Comparison of ENCODE assay signal across 11 cellular contexts in the genomic region with DNA sequence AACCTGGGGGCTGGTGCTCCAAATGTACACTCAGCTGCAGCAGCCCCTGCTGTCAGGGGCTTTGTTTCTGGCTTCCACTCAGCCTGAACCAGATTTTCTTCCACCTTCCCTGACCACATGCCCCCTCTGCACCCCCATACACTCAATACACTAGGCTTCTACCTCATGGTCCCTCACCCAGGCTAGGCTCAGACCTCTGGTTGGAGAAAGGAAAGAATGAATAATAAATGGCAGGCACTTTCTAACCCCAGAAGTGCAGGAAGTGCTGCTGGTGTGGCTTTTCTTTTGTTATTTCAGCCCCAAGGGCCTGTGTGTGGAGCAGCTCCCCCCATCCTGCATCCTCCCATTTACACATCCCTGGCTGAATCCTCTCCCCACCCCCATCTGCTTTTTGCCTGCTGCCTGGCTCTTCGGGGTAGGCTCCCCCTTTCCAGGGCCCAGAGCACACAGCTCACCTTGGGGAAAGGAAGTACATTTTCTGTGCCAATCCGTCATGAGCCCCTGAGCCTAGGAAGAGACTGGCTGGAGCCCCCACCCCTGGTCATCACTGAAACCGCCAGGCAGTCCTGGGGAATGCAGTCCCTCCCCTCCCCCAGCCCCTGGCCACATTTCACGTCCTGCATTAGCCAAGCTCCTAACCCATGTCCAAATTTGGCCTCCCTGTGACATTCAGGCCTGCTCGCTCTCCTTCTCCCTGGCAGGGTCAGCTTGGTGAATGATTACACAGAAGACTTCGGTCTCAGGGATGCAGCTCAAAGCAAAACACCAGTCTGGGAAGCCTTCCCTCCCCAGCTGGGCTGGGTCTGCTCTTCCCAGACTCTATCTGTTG. TPM values are rescaled to one million over a fixed set of nuclear protein-coding genes. Genes with fewer than 3 reads are reported as not detected.
DNase-seq lines count a peak whose midpoint lies in the region; ATAC-seq and TF ChIP-seq lines count a peak whose summit lies in the region.
"Had no signal": no experiment of that assay in that cellular context is flagged by ENCODE, and none has a peak within 500 bp of the region (broad histone marks: within the 10 kb centered on the region; RNA-seq: fewer than 3 reads in every experiment).

No MANE protein-coding gene starts in this region.

- H3K4me1 Mint-ChIP-seq in type B pancreatic cell (ENCODE audit: unreplicated experiment), result peaks cover 49% of the 10 kb centered on the region

- WGBS in liver, result 23% methylated on average over 6 of the region's 6 CpGs

- no peaks in the 10 kb centered on the region for H3K9me3 Mint-ChIP-seq in type B pancreatic cell
- H3K9me3 Mint-ChIP-seq in activated naive CD4-positive, alpha-beta T cell treated with anti-CD3 and anti-CD28 coated beads, Interleukin-2, amount 50 U/mL, for 72 hours, result no peaks in the 10 kb centered on the region

- no peaks in the 10 kb centered on the region for H3K27me3 ChIP-seq in liver (ENCODE audit: control insufficient read depth in 4 of 4, insufficient read depth in 4 of 4, low read length in 3 of 4)

- peak overlapping the region; percentile 52 for H3K27ac Mint-ChIP-seq in type B pancreatic cell
- no peak overlapping the region for H3K27ac Mint-ChIP-seq in activated naive CD4-positive, alpha-beta T cell treated with anti-CD3 and anti-CD28 coated beads, Interleukin-2, amount 50 U/mL, for 72 hours

- H3K27ac ChIP-seq in liver (ENCODE audit: low read depth in 1 of 2, low read length in 2 of 2), result peak overlapping the region; percentile 50 to 66

- peaks cover 41% of the 10 kb centered on the region for H3K27me3 Mint-ChIP-seq in type B pancreatic cell

- DNase-seq in SIG-M5 treated with dmso at 0.1 percent for 504 hours (lab: John Stamatoyannopoulos, UW; ENCODE audit: unreplicated experiment), result peak; percentile 25
- no peak for DNase-seq in SIG-M5 (lab: John Stamatoyannopoulos, UW)
- DNase-seq in ecto neural progenitor cell (ENCODE audit: low spot score), result peak; percentile 64
- DNase-seq in type B pancreatic cell (ENCODE audit: extremely low spot score, unreplicated experiment), result no peak
- DNase-seq in activated naive CD4-positive, alpha-beta T cell treated with anti-CD3 and anti-CD28 coated beads, Interleukin-2, amount 50 U/mL, for 72 hours (ENCODE audit: low spot score in 2 of 2), result no peak
- DNase-seq: activated CD4-positive, alpha-beta T cell treated with anti-CD3 and anti-CD28 coated beads, Interleukin-2, amount 50 U/mL, for 1 hour had no signal

- TF ChIP-seq CTCF in liver (IDR thresholded peaks at IDR 0.05; ENCODE audit: low read depth, low read length, missing input control) (no peak), type B pancreatic cell (conservative IDR thresholded peaks at IDR 0.05) (no peak)

- peaks cover 18 to 79% (median 67%) of the 10 kb centered on the region in 4 donors for H3K4me1 ChIP-seq in liver (ENCODE audit: control insufficient read depth in 4 of 4, insufficient read depth in 4 of 4, low read length in 3 of 4)

- no peak overlapping the region for H3K9ac ChIP-seq in liver (ENCODE audit: low read depth in 1 of 2, low read length in 2 of 2)

- ATAC-seq in GM18502 (IDR thresholded peaks at IDR 0.05; ENCODE audit: poor library complexity, unreplicated experiment), result no peak
- ATAC-seq in activated naive CD4-positive, alpha-beta T cell treated with anti-CD3 and anti-CD28 coated beads, Interleukin-2, amount 50 U/mL, for 72 hours, result no peak
- no peak for ATAC-seq in HG02678 (IDR thresholded peaks at IDR 0.05; ENCODE audit: unreplicated experiment)

- no peaks in the 10 kb centered on the region for H3K36me3 Mint-ChIP-seq in type B pancreatic cell
- H3K36me3 Mint-ChIP-seq in activated naive CD4-positive, alpha-beta T cell treated with anti-CD3 and anti-CD28 coated beads, Interleukin-2, amount 50 U/mL, for 72 hours, result peaks cover 0 to 4% of the 10 kb centered on the region in 2 donors

- no peaks in the 10 kb centered on the region for H3K36me3 ChIP-seq in liver (ENCODE audit: control insufficient read depth in 4 of 4, insufficient read depth in 3 of 4, low read depth in 1 of 4, low read length in 3 of 4)
- H3K36me3 ChIP-seq: breast epithelium had no signal

- H3K4me3 ChIP-seq in liver (ENCODE audit: low read depth in 1 of 3, low read length in 3 of 3), result no peak overlapping the region
- H3K4me3 ChIP-seq: breast epithelium had no signal

- peak; percentile 32 to 64 for TF ChIP-seq RAD21 in liver (IDR thresholded peaks at IDR 0.05)

- H3K4me3 Mint-ChIP-seq in type B pancreatic cell, result peak overlapping the region; percentile 77

- no peaks in the 10 kb centered on the region for H3K9me3 ChIP-seq in liver (ENCODE audit: control insufficient read depth in 4 of 4, low read length in 3 of 4)
- H3K9me3 ChIP-seq: breast epithelium had no signal

TF ChIP-seq in liver, 16 proteins besides CTCF, POLR2A, EP300 and RAD21:
- TF ChIP-seq, protein P1, sequence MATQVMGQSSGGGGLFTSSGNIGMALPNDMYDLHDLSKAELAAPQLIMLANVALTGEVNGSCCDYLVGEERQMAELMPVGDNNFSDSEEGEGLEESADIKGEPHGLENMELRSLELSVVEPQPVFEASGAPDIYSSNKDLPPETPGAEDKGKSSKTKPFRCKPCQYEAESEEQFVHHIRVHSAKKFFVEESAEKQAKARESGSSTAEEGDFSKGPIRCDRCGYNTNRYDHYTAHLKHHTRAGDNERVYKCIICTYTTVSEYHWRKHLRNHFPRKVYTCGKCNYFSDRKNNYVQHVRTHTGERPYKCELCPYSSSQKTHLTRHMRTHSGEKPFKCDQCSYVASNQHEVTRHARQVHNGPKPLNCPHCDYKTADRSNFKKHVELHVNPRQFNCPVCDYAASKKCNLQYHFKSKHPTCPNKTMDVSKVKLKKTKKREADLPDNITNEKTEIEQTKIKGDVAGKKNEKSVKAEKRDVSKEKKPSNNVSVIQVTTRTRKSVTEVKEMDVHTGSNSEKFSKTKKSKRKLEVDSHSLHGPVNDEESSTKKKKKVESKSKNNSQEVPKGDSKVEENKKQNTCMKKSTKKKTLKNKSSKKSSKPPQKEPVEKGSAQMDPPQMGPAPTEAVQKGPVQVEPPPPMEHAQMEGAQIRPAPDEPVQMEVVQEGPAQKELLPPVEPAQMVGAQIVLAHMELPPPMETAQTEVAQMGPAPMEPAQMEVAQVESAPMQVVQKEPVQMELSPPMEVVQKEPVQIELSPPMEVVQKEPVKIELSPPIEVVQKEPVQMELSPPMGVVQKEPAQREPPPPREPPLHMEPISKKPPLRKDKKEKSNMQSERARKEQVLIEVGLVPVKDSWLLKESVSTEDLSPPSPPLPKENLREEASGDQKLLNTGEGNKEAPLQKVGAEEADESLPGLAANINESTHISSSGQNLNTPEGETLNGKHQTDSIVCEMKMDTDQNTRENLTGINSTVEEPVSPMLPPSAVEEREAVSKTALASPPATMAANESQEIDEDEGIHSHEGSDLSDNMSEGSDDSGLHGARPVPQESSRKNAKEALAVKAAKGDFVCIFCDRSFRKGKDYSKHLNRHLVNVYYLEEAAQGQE (IDR thresholded peaks at IDR 0.05), result peak; percentile 88
- TF ChIP-seq FOXA2 (IDR thresholded peaks at IDR 0.05), result peak; percentile 40
- TF ChIP-seq JUND (IDR thresholded peaks at IDR 0.05), result peak; percentile 31 to 65
- no peak for TF ChIP-seq EGR1 (IDR thresholded peaks at IDR 0.05; ENCODE audit: low read depth in 2 of 2)
- TF ChIP-seq, protein P2, sequence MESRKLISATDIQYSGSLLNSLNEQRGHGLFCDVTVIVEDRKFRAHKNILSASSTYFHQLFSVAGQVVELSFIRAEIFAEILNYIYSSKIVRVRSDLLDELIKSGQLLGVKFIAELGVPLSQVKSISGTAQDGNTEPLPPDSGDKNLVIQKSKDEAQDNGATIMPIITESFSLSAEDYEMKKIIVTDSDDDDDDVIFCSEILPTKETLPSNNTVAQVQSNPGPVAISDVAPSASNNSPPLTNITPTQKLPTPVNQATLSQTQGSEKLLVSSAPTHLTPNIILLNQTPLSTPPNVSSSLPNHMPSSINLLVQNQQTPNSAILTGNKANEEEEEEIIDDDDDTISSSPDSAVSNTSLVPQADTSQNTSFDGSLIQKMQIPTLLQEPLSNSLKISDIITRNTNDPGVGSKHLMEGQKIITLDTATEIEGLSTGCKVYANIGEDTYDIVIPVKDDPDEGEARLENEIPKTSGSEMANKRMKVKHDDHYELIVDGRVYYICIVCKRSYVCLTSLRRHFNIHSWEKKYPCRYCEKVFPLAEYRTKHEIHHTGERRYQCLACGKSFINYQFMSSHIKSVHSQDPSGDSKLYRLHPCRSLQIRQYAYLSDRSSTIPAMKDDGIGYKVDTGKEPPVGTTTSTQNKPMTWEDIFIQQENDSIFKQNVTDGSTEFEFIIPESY (IDR thresholded peaks at IDR 0.05), result no peak
- peak; percentile 86 to 90 for TF ChIP-seq RXRA (IDR thresholded peaks at IDR 0.05)
- TF ChIP-seq, protein P3, sequence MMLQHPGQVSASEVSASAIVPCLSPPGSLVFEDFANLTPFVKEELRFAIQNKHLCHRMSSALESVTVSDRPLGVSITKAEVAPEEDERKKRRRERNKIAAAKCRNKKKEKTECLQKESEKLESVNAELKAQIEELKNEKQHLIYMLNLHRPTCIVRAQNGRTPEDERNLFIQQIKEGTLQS (IDR thresholded peaks at IDR 0.05), result peak; percentile 59
- peak; percentile 94 for TF ChIP-seq SP1 (IDR thresholded peaks at IDR 0.05)
- TF ChIP-seq TAF1 (conservative IDR thresholded peaks at IDR 0.05), result peak; percentile 38
- TF ChIP-seq, protein P4, sequence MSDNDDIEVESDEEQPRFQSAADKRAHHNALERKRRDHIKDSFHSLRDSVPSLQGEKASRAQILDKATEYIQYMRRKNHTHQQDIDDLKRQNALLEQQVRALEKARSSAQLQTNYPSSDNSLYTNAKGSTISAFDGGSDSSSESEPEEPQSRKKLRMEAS (IDR thresholded peaks at IDR 0.05), result no peak
- peak; percentile 78 to 87 for TF ChIP-seq HNF4A (conservative IDR thresholded peaks at IDR 0.05)
- TF ChIP-seq GABPA (IDR thresholded peaks at IDR 0.05 in 1 of 2, conservative IDR thresholded peaks at IDR 0.05 in 1 of 2), result no peak
- TF ChIP-seq NR2F2 (IDR thresholded peaks at IDR 0.05), result peak; percentile 42
- TF ChIP-seq YY1 (IDR thresholded peaks at IDR 0.05), result peak; percentile 85
- peak; percentile 39 for TF ChIP-seq FOXA1 (IDR thresholded peaks at IDR 0.05)
- TF ChIP-seq HNF4G (IDR thresholded peaks at IDR 0.05), result peak; percentile 87

RNA-seq across cellular contexts. Expression of a gene that starts 2.6 kb away (rescaled TPM):
- total RNA-seq in liver (10 to 100 TPM; 15.1 to 20.8 TPM), type B pancreatic cell (ENCODE audit: low replicate concordance) (1.7 and 4.2 TPM in 2 replicates)
- polyA plus RNA-seq in liver, result 10 to 100 TPM in 1 of 2 donors, 1 to 10 TPM in 1; 8.5 to 12.0 TPM
- under 1 TPM; 0.23 to 0.30 TPM for total RNA-seq in activated naive CD4-positive, alpha-beta T cell treated with anti-CD3 and anti-CD28 coated beads, Interleukin-2, amount 50 U/mL, for 72 hours
- total RNA-seq: HT-29 had no signal

Comparison
In these comparisons a context has a peak if more than half of its experiments do, and no peak if none do; other contexts are left out.
1. DNase-seq: peak in SIG-M5 treated with dmso at 0.1 percent for 504 hours (single experiment) and ecto neural progenitor cell (single experiment); none in SIG-M5 (single experiment), type B pancreatic cell (single experiment) and activated naive CD4-positive, alpha-beta T cell treated with anti-CD3 and anti-CD28 coated beads, Interleukin-2, amount 50 U/mL, for 72 hours (0 of 2).